Comparison of ENCODE assay signal across 20 cellular contexts in the genomic region with DNA sequence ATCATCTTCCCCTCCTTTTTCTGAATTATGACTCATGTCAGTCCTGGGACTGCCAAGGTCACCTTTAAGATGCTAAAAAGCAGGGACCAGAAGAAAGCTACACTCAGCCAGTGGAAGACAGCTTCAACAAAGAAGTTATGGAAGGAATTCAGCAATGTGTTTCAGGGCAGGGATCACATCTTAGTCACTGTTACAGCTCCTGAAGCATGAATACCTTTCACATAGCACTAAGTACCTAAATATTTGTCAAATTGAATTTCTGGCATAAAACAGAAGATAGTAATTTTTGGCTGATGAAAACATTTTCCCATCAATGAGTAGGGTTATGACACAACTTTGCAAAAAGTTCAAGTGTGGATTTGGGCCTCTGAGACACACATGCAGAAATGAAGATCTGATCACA. TPM values are rescaled to one million over a fixed set of nuclear protein-coding genes. Genes with fewer than 3 reads are reported as not detected.
DNase-seq lines count a peak whose midpoint lies in the region; ATAC-seq and TF ChIP-seq lines count a peak whose summit lies in the region.
"Had no signal": no experiment of that assay in that cellular context is flagged by ENCODE, and none has a peak within 500 bp of the region (broad histone marks: within the 10 kb centered on the region; RNA-seq: fewer than 3 reads in every experiment).

No MANE protein-coding gene starts in this region.

- H3K9me3 ChIP-seq in Loucy (ENCODE audit: insufficient read depth, low read depth, low read length) (no peaks in the 10 kb centered on the region), osteoblast (ENCODE audit: low read depth, low read length) (no peaks in the 10 kb centered on the region), lower lobe of right lung (no peaks in the 10 kb centered on the region)
- H3K9me3 ChIP-seq: BE2C, body of pancreas, sigmoid colon, suprapubic skin had no signal

- H3K27ac Mint-ChIP-seq in chondrocyte (ENCODE audit: unreplicated experiment) (peak overlapping the region; percentile 60), nephron progenitor cell (no peak overlapping the region)
- H3K27ac Mint-ChIP-seq: T-helper 17 cell had no signal

- H3K9me3 Mint-ChIP-seq in chondrocyte (ENCODE audit: low read depth), result no peaks in the 10 kb centered on the region
- H3K9me3 Mint-ChIP-seq in nephron progenitor cell, result no peaks in the 10 kb centered on the region

- H3K4me1 Mint-ChIP-seq in chondrocyte (ENCODE audit: low read depth) (peaks cover 58% of the 10 kb centered on the region), nephron progenitor cell (peaks cover 21% of the 10 kb centered on the region)

- POLR2A ChIA-PET in BJ (lab: Charles Lee), result no interaction called here

- H3K4me1 ChIP-seq in Loucy (ENCODE audit: insufficient read depth, low read length, poor library complexity, severe bottlenecking) (peaks cover 40% of the 10 kb centered on the region), osteoblast (ENCODE audit: insufficient read depth, low read length) (peaks cover 23% of the 10 kb centered on the region), lower lobe of right lung (peaks cover 20% of the 10 kb centered on the region)
- H3K4me1 ChIP-seq: BE2C had no signal

- peaks cover 21% of the 10 kb centered on the region for H3K36me3 ChIP-seq in BJ (ENCODE audit: control insufficient read depth, insufficient read depth, low read length)
- peaks cover 63% of the 10 kb centered on the region; the same call in 1 of the 2 replicates for H3K36me3 ChIP-seq in Loucy (ENCODE audit: insufficient read depth, low read length)
- H3K36me3 ChIP-seq in osteoblast (ENCODE audit: insufficient read depth, low read length), result peaks cover 68% of the 10 kb centered on the region
- H3K36me3 ChIP-seq in lower lobe of right lung, result peaks cover 75% of the 10 kb centered on the region

- no peak overlapping the region for H3K4me3 Mint-ChIP-seq in chondrocyte (ENCODE audit: unreplicated experiment)
- no peak overlapping the region for H3K4me3 Mint-ChIP-seq in nephron progenitor cell
- H3K4me3 Mint-ChIP-seq: T-helper 17 cell had no signal

- H3K9me2 ChIP-seq in Loucy (replicated peaks; ENCODE audit: low read depth, low read length), result no peaks in the 10 kb centered on the region

- H3K27me3 Mint-ChIP-seq in chondrocyte (ENCODE audit: low read depth), result no peaks in the 10 kb centered on the region
- no peaks in the 10 kb centered on the region for H3K27me3 Mint-ChIP-seq in nephron progenitor cell (ENCODE audit: low read depth, poor library complexity)
- H3K27me3 Mint-ChIP-seq: T-helper 17 cell had no signal

- peaks cover 76% of the 10 kb centered on the region for H3K79me2 ChIP-seq in Loucy (ENCODE audit: insufficient read depth, low read length)
- peaks cover 84% of the 10 kb centered on the region for H3K79me2 ChIP-seq in osteoblast (ENCODE audit: insufficient read depth, low read length)

- no peaks in the 10 kb centered on the region for H3F3A ChIP-seq in Loucy (ENCODE audit: low read depth)

- peaks cover 39% of the 10 kb centered on the region for H3K36me3 Mint-ChIP-seq in chondrocyte (ENCODE audit: low read depth)
- H3K36me3 Mint-ChIP-seq in nephron progenitor cell (ENCODE audit: low read depth), result peaks cover 60% of the 10 kb centered on the region

- H3K4me3 ChIP-seq in BJ (ENCODE audit: low read depth, low read length) (no peak overlapping the region), Loucy (ENCODE audit: low read length, poor library complexity, severe bottlenecking) (peak overlapping the region; percentile 40), osteoblast (ENCODE audit: insufficient read depth, low read length) (no peak overlapping the region), lower lobe of right lung (no peak overlapping the region)
- H3K4me3 ChIP-seq: body of pancreas, sigmoid colon, suprapubic skin had no signal

- H2AFZ ChIP-seq in Loucy (ENCODE audit: low read length) (no peak overlapping the region), osteoblast (ENCODE audit: low read length) (no peak overlapping the region)

- intact Hi-C loops in lower lobe of right lung (cut with DNase I), result no loop called here

- peak overlapping the region; percentile 49 for H3K27ac ChIP-seq in osteoblast (ENCODE audit: low read depth, low read length)
- H3K27ac ChIP-seq in lower lobe of right lung, result no peak overlapping the region
- H3K27ac ChIP-seq: body of pancreas, sigmoid colon, suprapubic skin had no signal

- no peak for ATAC-seq in lower lobe of right lung
- ATAC-seq: body of pancreas, T-helper 17 cell had no signal

- peak overlapping the region; percentile 45 for H3K9ac ChIP-seq in Loucy (ENCODE audit: low read depth, low read length, poor library complexity, severe bottlenecking)

- H4K20me1 ChIP-seq in Loucy (ENCODE audit: insufficient read depth, low read length, poor library complexity, severe bottlenecking) (peaks cover 66% of the 10 kb centered on the region), osteoblast (ENCODE audit: insufficient read depth, low read length) (peaks cover 46% of the 10 kb centered on the region)

- no peak for TF ChIP-seq CTCF in BJ (IDR thresholded peaks at IDR 0.05; ENCODE audit: insufficient read depth, low read depth, low read length)
- TF ChIP-seq CTCF in Loucy (conservative IDR thresholded peaks at IDR 0.05; ENCODE audit: low read length), result no peak
- TF ChIP-seq CTCF in chondrocyte (IDR thresholded peaks at IDR 0.05), result no peak
- TF ChIP-seq CTCF in osteoblast (IDR thresholded peaks at IDR 0.05; ENCODE audit: extremely low read depth, low read depth, low read length), result no peak
- TF ChIP-seq CTCF in nephron progenitor cell (IDR thresholded peaks at IDR 0.05), result no peak
- TF ChIP-seq CTCF in lower lobe of right lung (IDR thresholded peaks at IDR 0.05), result no peak

- DNase-seq in BJ (ENCODE audit: low read depth), result peak; percentile 36
- no peak for DNase-seq in chondrocyte (ENCODE audit: low spot score)
- DNase-seq in osteoblast (ENCODE audit: insufficient read length, low spot score, missing footprints), result peak; percentile 71
- no peak for DNase-seq in nephron progenitor cell
- DNase-seq in lower lobe of right lung, result no peak
- no peak for DNase-seq in NCI-H1105 (lab: John Stamatoyannopoulos, UW)
- DNase-seq: activated CD4-positive, CD25-positive, alpha-beta regulatory T cell; activated CD8-positive, alpha-beta memory T cell treated with anti-CD3 and anti-CD28 coated beads, Interleukin-2, amount 50 U/mL, for 4 hours; body of pancreas; erythroblast; GDM1; hippocampal formation; NCI-H187 treated with DMSO at 0.1 percent for 48 hours; NCI-H524; SIG-M5; sigmoid colon; T-helper 17 cell had no signal

- CTCF ChIA-PET in BJ (lab: Yijun Ruan, JAX), result interaction anchor here (0.9 to 2.2 kb wide), 6 partner anchors 8 to 73 kb away, joined by 3 to 14 read pairs (median 6); a partner anchor contains a TSS

- H3K4me2 ChIP-seq in Loucy (ENCODE audit: low read depth, low read length, poor library complexity, severe bottlenecking) (peak overlapping the region; percentile 53), osteoblast (ENCODE audit: insufficient read depth, low read length) (peak overlapping the region; percentile 19)

- H3K27me3 ChIP-seq in BJ (ENCODE audit: control insufficient read depth, insufficient read depth, low read length) (no peaks in the 10 kb centered on the region), Loucy (ENCODE audit: insufficient read depth, low read length, poor library complexity, severe bottlenecking) (peaks cover 4% of the 10 kb centered on the region), osteoblast (ENCODE audit: insufficient read depth, low read length) (no peaks in the 10 kb centered on the region), lower lobe of right lung (ENCODE audit: low read depth) (no peaks in the 10 kb centered on the region)
- H3K27me3 ChIP-seq: BE2C, body of pancreas, sigmoid colon, suprapubic skin had no signal

RNA-seq across cellular contexts. Expression of a gene that starts 5.2 kb away (rescaled TPM):
- 265 and 281 TPM in 2 replicates for polyA plus RNA-seq in BJ (2011; rRNA removed)
- 247 and 384 TPM in 2 replicates for polyA minus RNA-seq in BJ (2011; rRNA and poly(A)+ RNA removed)
- total RNA-seq in chondrocyte (188 to 264 TPM (median 194 TPM) in 3 replicates), osteoblast (330 and 331 TPM in 2 replicates), lower lobe of right lung (122 TPM)

RNA-seq across cellular contexts. Expression of a gene that starts 5.4 kb away (rescaled TPM):
- 23.9 and 37.6 TPM in 2 replicates for polyA plus RNA-seq in BJ (2011; rRNA removed)
- polyA minus RNA-seq in BJ (2011; rRNA and poly(A)+ RNA removed), result 16.2 and 20.5 TPM in 2 replicates
- total RNA-seq in chondrocyte, result 31.9 to 41.4 TPM (median 32.2 TPM) in 3 replicates
- total RNA-seq in osteoblast, result 21.8 and 30.0 TPM in 2 replicates
- 35.0 TPM for total RNA-seq in lower lobe of right lung

RNA-seq across cellular contexts. Expression of a gene that starts 32.6 kb away (rescaled TPM):
- polyA plus RNA-seq in BJ (2011; rRNA removed), result 0.96 and 1.4 TPM in 2 replicates
- polyA minus RNA-seq in BJ (2011; rRNA and poly(A)+ RNA removed), result 0.15 and 1.9 TPM in 2 replicates
- 2.4 to 4.1 TPM (median 3.6 TPM) in 3 replicates for total RNA-seq in chondrocyte
- total RNA-seq in osteoblast, result 4.7 and 6.2 TPM in 2 replicates
- 1.2 TPM for total RNA-seq in lower lobe of right lung

RNA-seq across cellular contexts. Expression of a gene that starts 34.0 kb away (rescaled TPM):
- polyA plus RNA-seq in BJ (2011; rRNA removed), result 32.9 and 91.3 TPM in 2 replicates
- polyA minus RNA-seq in BJ (2011; rRNA and poly(A)+ RNA removed), result 27.8 and 30.4 TPM in 2 replicates
- total RNA-seq in chondrocyte (40.8 to 60.0 TPM (median 41.4 TPM) in 3 replicates), osteoblast (149 and 151 TPM in 2 replicates), lower lobe of right lung (47.2 TPM)

RNA-seq across cellular contexts. Expression of a gene that starts 34.5 kb away (rescaled TPM):
- polyA plus RNA-seq in BJ (2011; rRNA removed), result 55.6 and 73.9 TPM in 2 replicates
- 21.2 and 26.3 TPM in 2 replicates for polyA minus RNA-seq in BJ (2011; rRNA and poly(A)+ RNA removed)
- total RNA-seq in chondrocyte (39.2 to 60.0 TPM (median 46.7 TPM) in 3 replicates), osteoblast (41.3 and 48.3 TPM in 2 replicates), lower lobe of right lung (38.9 TPM)

Comparison
In these comparisons a context has a peak if more than half of its experiments do, and no peak if none do; other contexts are left out.
1. DNase-seq: peak in BJ (single experiment) and osteoblast (single experiment); none in chondrocyte (single experiment), nephron progenitor cell (single experiment), lower lobe of right lung (single experiment) and NCI-H1105 (single experiment).